ENCODE assay signal across 10 cellular contexts in genomic region chr7:149713731-149714068, GRCh38. TPM values are rescaled to one million over a fixed set of nuclear protein-coding genes. Genes with fewer than 3 reads are reported as not detected.
A peak's percentile ranks its signal among the peaks of the same experiment; 100 is the strongest.
DNase-seq lines count a peak whose midpoint lies in the region; ATAC-seq, FAIRE-seq and TF ChIP-seq lines count a peak whose summit lies in the region.
"Had no signal": no experiment of that assay in that cellular context is flagged by ENCODE, and none has a peak within 500 bp of the region (broad histone marks: within the 10 kb centered on the region; RNA-seq: fewer than 3 reads in every experiment).

No MANE protein-coding gene starts in this region.

- H3K4me3 ChIP-seq in K562 (no peak overlapping the region), testis (peak overlapping the region; percentile 65 to 81)

- TF ChIP-seq POLR2A in K562 (conservative IDR thresholded peaks at IDR 0.05) (no peak), testis (IDR thresholded peaks at IDR 0.05) (no peak)

- ATAC-seq in activated T-cell treated with anti-CD3 and anti-CD28 coated beads, Interleukin-2, amount 50 U/mL, for 4 hours, result no peak
- ATAC-seq in K562, result no peak
- ATAC-seq in GM21528 (IDR thresholded peaks at IDR 0.05; ENCODE audit: low FRiP score, unreplicated experiment), result no peak

- no peaks in the 10 kb centered on the region for H3K36me3 Mint-ChIP-seq in activated T-cell treated with anti-CD3 and anti-CD28 coated beads, Interleukin-2, amount 50 U/mL, for 4 hours (ENCODE audit: insufficient read depth)
- peaks cover 19% of the 10 kb centered on the region for H3K36me3 Mint-ChIP-seq in mesothelial cell of epicardium

- H3K36me3 ChIP-seq in K562 (ENCODE audit: control insufficient read depth, insufficient read depth, low read length) (peaks cover 8% of the 10 kb centered on the region; the same call in 2 of the 3 replicates), testis (ENCODE audit: low read depth, missing control alignments) (no peaks in the 10 kb centered on the region)

- 96% methylated on average over 20 of the region's 26 CpGs for WGBS in K562 (ENCODE audit: insufficient coverage, low coverage, missing lambda C conversion rate)
- 49 to 55% methylated on average over 13 to 26 of the region's 26 CpGs for WGBS in testis, 2 donors

- no peak for FAIRE-seq in K562 (lab: Jason Lieb, UNC)
- FAIRE-seq: GM18507 had no signal

- H3K27ac ChIP-seq in K562 (ENCODE audit: extremely low read depth, low read depth, low read length) (no peak overlapping the region), testis (peak overlapping the region in 1 of 2 donors; percentile 11)

- H3K27me3 Mint-ChIP-seq in activated T-cell treated with anti-CD3 and anti-CD28 coated beads, Interleukin-2, amount 50 U/mL, for 4 hours (ENCODE audit: low read depth), result no peaks in the 10 kb centered on the region
- H3K27me3 Mint-ChIP-seq in mesothelial cell of epicardium (ENCODE audit: low read depth), result no peaks in the 10 kb centered on the region

- H3K27me3 ChIP-seq in K562 (ENCODE audit: control insufficient read depth in 2 of 2, insufficient read depth in 2 of 2, low read length in 2 of 2), result no peaks in the 10 kb centered on the region
- H3K27me3 ChIP-seq in testis, result no peaks in the 10 kb centered on the region

- no peak for DNase-seq in activated T-cell treated with anti-CD3 and anti-CD28 coated beads, Interleukin-2, amount 50 U/mL, for 4 hours
- DNase-seq in activated T-cell treated with anti-CD3 and anti-CD28 coated beads, Interleukin-2, amount 50 U/mL, for 1 hour, result no peak
- DNase-seq in K562 (ENCODE audit: extremely low read depth in 1 of 4, low spot score in 3 of 4), result no peak
- peak in 1 of 2 experiments; percentile 37 for DNase-seq in mesothelial cell of epicardium (ENCODE audit: low spot score in 2 of 2, unreplicated experiment in 2 of 2)
- peak; percentile 14 for DNase-seq in testis
- DNase-seq in HPDE6-E6E7 (ENCODE audit: extremely low spot score), result no peak
- no peak for DNase-seq in NCI-H1436 (lab: John Stamatoyannopoulos, UW)

- intact Hi-C loops in K562 (cut with micrococcal nuclease) (loop anchor here (2.0 kb wide), 1 partner anchor 665 kb away; the partner anchor contains the start of gene ZNF775), testis (cut with DNase I; ENCODE audit: low total_unique reads) (no loop called here)

- H4K20me1 ChIP-seq in K562 (replicated peaks; ENCODE audit: control insufficient read depth, insufficient read depth, low read length), result no peaks in the 10 kb centered on the region

- H3K4me1 ChIP-seq in K562 (replicated peaks in 1 of 2; ENCODE audit: control insufficient read depth in 2 of 2, insufficient read depth in 2 of 2, low read length in 2 of 2) (peaks cover 26 to 45% of the 10 kb centered on the region in 2 experiments), testis (peaks cover 11% of the 10 kb centered on the region)

- H3K4me2 ChIP-seq in K562 (ENCODE audit: insufficient read depth, low read length), result no peak overlapping the region

- peak overlapping the region; percentile 80 for H3K4me3 Mint-ChIP-seq in activated T-cell treated with anti-CD3 and anti-CD28 coated beads, Interleukin-2, amount 50 U/mL, for 4 hours
- peak overlapping the region; percentile 69 for H3K4me3 Mint-ChIP-seq in mesothelial cell of epicardium

- H3K79me2 ChIP-seq in K562 (ENCODE audit: control insufficient read depth, insufficient read depth, low read length), result peaks cover 28% of the 10 kb centered on the region

- POLR2A ChIA-PET in K562 (lab: Yijun Ruan, JAX), result interaction anchor here (1.1 kb wide), 1 partner anchor 19 kb away, joined by 6 read pairs; no protein-coding TSS in a partner anchor

- H3K4me1 Mint-ChIP-seq in activated T-cell treated with anti-CD3 and anti-CD28 coated beads, Interleukin-2, amount 50 U/mL, for 4 hours (ENCODE audit: low read depth), result peaks cover 18% of the 10 kb centered on the region
- H3K4me1 Mint-ChIP-seq in mesothelial cell of epicardium, result peaks cover 19% of the 10 kb centered on the region

- TF ChIP-seq CTCF in K562 (IDR thresholded peaks at IDR 0.05 in 2 of 3, conservative IDR thresholded peaks at IDR 0.05 in 1 of 3; ENCODE audit: insufficient read depth in 2 of 3, low read depth in 1 of 3, low read length in 3 of 3) (no peak), mesothelial cell of epicardium (IDR thresholded peaks at IDR 0.05; ENCODE audit: unreplicated experiment) (no peak), testis (IDR thresholded peaks at IDR 0.05) (no peak)

- no peak overlapping the region for H3K27ac Mint-ChIP-seq in mesothelial cell of epicardium

- no peak overlapping the region for H3K9ac ChIP-seq in K562 (ENCODE audit: insufficient read depth in 1 of 2, low read depth in 2 of 2, low read length in 2 of 2)

- H3K9me1 ChIP-seq in K562 (ENCODE audit: control insufficient read depth, insufficient read depth, low read length), result peaks cover 3% of the 10 kb centered on the region

- H3K9me3 ChIP-seq in K562 (replicated peaks; ENCODE audit: control insufficient read depth, insufficient read depth, low read depth, low read length) (peaks cover 11% of the 10 kb centered on the region; the same call in 1 of the 2 replicates), testis (no peaks in the 10 kb centered on the region)

- peaks cover 13% of the 10 kb centered on the region for H3K9me3 Mint-ChIP-seq in activated T-cell treated with anti-CD3 and anti-CD28 coated beads, Interleukin-2, amount 50 U/mL, for 4 hours
- peaks cover 28% of the 10 kb centered on the region for H3K9me3 Mint-ChIP-seq in mesothelial cell of epicardium

- BruUV-seq in K562 (replicated peaks; lab: Mats Ljungman, UMichigan), result no TSS peak

- TF ChIP-seq RAD21 in K562 (CRISPR knock-in tag; conservative IDR thresholded peaks at IDR 0.05 in 1 of 2, IDR thresholded peaks at IDR 0.05 in 1 of 2), result no peak

- H2AFZ ChIP-seq in K562 (ENCODE audit: low read depth, low read length), result peak overlapping the region; percentile 94

- CTCF ChIA-PET in K562 (lab: Yijun Ruan, JAX; ENCODE audit: low intra/inter-chr PET ratio), result no interaction called here

- in situ Hi-C loops in K562 (cut with MboI), result no loop called here

- no peak for TF ChIP-seq EP300 in K562 (IDR thresholded peaks at IDR 0.05; ENCODE audit: low read length)

TF ChIP-seq in K562, 482 proteins besides CTCF, POLR2A, EP300 and RAD21 (continues in another document):
- TF ChIP-seq CHCHD3 (CRISPR knock-in tag; IDR thresholded peaks at IDR 0.05), result no peak
- TF ChIP-seq ATF4 (CRISPR knock-in tag; IDR thresholded peaks at IDR 0.05), result no peak
- no peak for TF ChIP-seq MEF2A (IDR thresholded peaks at IDR 0.05; ENCODE audit: control insufficient read depth, low read depth, low read length)
- no peak for TF ChIP-seq RUNX1 (IDR thresholded peaks at IDR 0.05; ENCODE audit: low read depth)
- no peak for TF ChIP-seq ELK3 (CRISPR knock-in tag; IDR thresholded peaks at IDR 0.05)
- no peak for TF ChIP-seq ZNF217 (CRISPR knock-in tag; IDR thresholded peaks at IDR 0.05)
- TF ChIP-seq FOXK1 (CRISPR knock-in tag; IDR thresholded peaks at IDR 0.05; ENCODE audit: borderline replicate concordance), result no peak
- TF ChIP-seq HSF4 (CRISPR knock-in tag; IDR thresholded peaks at IDR 0.05; ENCODE audit: borderline replicate concordance), result no peak
- TF ChIP-seq TEAD1 (CRISPR knock-in tag; IDR thresholded peaks at IDR 0.05), result peak in 1 of 2 experiments; percentile 14; a peak in 1 of 4 replicates

RNA-seq across cellular contexts. Expression of gene ZNF467, which starts 59.7 kb away (rescaled TPM):
- total RNA-seq in activated T-cell treated with anti-CD3 and anti-CD28 coated beads, Interleukin-2, amount 50 U/mL, for 4 hours, result under 1 TPM; 0.08 to 0.18 (median 0.16) TPM
- total RNA-seq in K562 (2011; cell fraction: chromatin; rRNA removed; ENCODE audit: low replicate concordance), result 3.6 and 10.3 TPM in 2 replicates
- total RNA-seq in K562 (2011; cell fraction: nucleolus; rRNA removed), result 7.6 and 11.7 TPM in 2 replicates
- 5.1 and 5.6 TPM in 2 replicates for total RNA-seq in K562 (2011; cell fraction: nucleoplasm; rRNA removed)
- total RNA-seq in K562 (2014; rRNA removed), result 2.8 and 4.6 TPM in 2 replicates
- 0.80 and 1.3 TPM in 2 replicates for total RNA-seq in K562 (2014; rRNA removed; fragmentation: Illumina TruSeq; extraction: Trizol)
- total RNA-seq in K562 (2015; rRNA removed; fragmentation: Illumina TruSeq; extraction: Trizol), result 1.6 and 2.0 TPM in 2 replicates
- total RNA-seq in K562 (2021), result 14.2 and 16.2 TPM in 2 replicates
- 2.4 and 3.9 TPM in 2 replicates for polyA plus RNA-seq in K562 (2011; rRNA removed)
- 3.2 and 8.5 TPM in 2 replicates for polyA plus RNA-seq in K562 (2011; cell fraction: cytosol; rRNA removed)
- 17.0 and 31.8 TPM in 2 replicates for polyA plus RNA-seq in K562 (2011; cell fraction: nucleus; rRNA removed)
- 15.3 and 17.0 TPM in 2 replicates for polyA plus RNA-seq in K562 (2012)
- 1.7 and 3.2 TPM in 2 replicates for polyA plus RNA-seq in K562 (2014; fragmentation: Illumina TruSeq; extraction: Trizol)
- polyA plus RNA-seq in K562 (2014; fragmentation: Nextera tagmentation; extraction: Ambion mirVana), result under 1 TPM; 0.32 to 0.42 TPM
- 6.6 and 8.3 TPM in 2 replicates for polyA plus RNA-seq in K562 (2014; rRNA removed)
- 0.60 and 1.1 TPM in 2 replicates for polyA minus RNA-seq in K562 (2011; rRNA and poly(A)+ RNA removed)
- 7.6 and 15.2 TPM in 2 replicates for polyA minus RNA-seq in K562 (2011; cell fraction: cytosol; rRNA and poly(A)+ RNA removed)
- polyA minus RNA-seq in K562 (2011; cell fraction: nucleus; rRNA and poly(A)+ RNA removed), result 3.4 and 4.0 TPM in 2 replicates
- 35.3 to 38.9 TPM (median 38.0 TPM) in 3 replicates for total RNA-seq in mesothelial cell of epicardium
- 1 to 10 TPM; 2.4 to 3.3 TPM for total RNA-seq in testis
- 2.9 TPM for polyA plus RNA-seq in testis (ENCODE audit: insufficient read depth, low read depth, low replicate concordance)
- total RNA-seq: activated CD8-positive, alpha-beta memory T cell treated with anti-CD3 and anti-CD28 coated beads for 36 hours had no signal
